10 cellular contexts compared by ENCODE assay signal in the genomic region with DNA sequence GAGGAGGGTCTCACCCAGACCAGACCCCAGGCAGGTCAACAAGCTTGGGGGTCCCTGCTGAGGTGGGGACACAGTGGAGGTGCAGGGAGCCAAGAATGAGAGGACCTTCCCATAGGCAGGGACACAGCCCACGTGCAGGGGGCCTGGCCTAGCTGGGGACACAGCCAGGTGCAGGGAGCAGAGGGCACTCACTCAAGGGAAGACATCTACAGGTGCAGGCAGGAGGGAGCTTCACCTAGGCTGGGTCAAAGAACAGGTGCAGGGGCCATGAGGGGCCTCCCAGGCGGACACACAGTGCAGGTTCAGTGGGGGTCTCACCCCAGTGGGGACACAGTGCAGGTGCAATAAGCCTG. TPM values are rescaled to one million over a fixed set of nuclear protein-coding genes. Genes with fewer than 3 reads are reported as not detected.
"Had no signal": no experiment of that assay in that cellular context is flagged by ENCODE, and none has a peak within 500 bp of the region (broad histone marks: within the 10 kb centered on the region; RNA-seq: fewer than 3 reads in every experiment).

No MANE protein-coding gene starts in this region.

RNA-seq across cellular contexts. Expression of gene AQP12A, which starts 0.6 kb away (rescaled TPM):
- total RNA-seq: activated CD8-positive, alpha-beta memory T cell treated with anti-CD3 and anti-CD28 coated beads, Interleukin-2, amount 10 ng/mL, durations not matched to agents 7 days and 5 days; activated T-helper 2 cell treated with anti-CD3 and anti-CD28 coated beads, Interferon-gamma antibody, Interleukin-2, Interleukin-4, amounts not matched to agents 10 μg/mL and 5 μg/mL and 100 μg/mL, durations not matched to agents 14 hours and 24 hours and 36 hours; cardiac muscle cell; IMR-90; K562; M059J; PC-3; Right ventricle myocardium superior; T-helper 1 cell treated with Interleukin-12 subunit alpha and Interleukin-12 subunit beta and Interleukin-4 antibody, amounts not matched to agents 30 ng/mL and 1 ng/mL, for 36 hours; T-helper 2 cell treated with Interferon-gamma antibody and Interleukin-4, amounts not matched to agents 100 ng/mL and 5 ng/mL, for 36 hours had no signal
- polyA plus RNA-seq: cardiac muscle cell, IMR-90, K562 had no signal

RNA-seq across cellular contexts. Expression of gene AQP12B, which starts 8.4 kb away (rescaled TPM):
- total RNA-seq: activated CD8-positive, alpha-beta memory T cell treated with anti-CD3 and anti-CD28 coated beads, Interleukin-2, amount 10 ng/mL, durations not matched to agents 7 days and 5 days; activated T-helper 2 cell treated with anti-CD3 and anti-CD28 coated beads, Interferon-gamma antibody, Interleukin-2, Interleukin-4, amounts not matched to agents 10 μg/mL and 5 μg/mL and 100 μg/mL, durations not matched to agents 14 hours and 24 hours and 36 hours; cardiac muscle cell; IMR-90; K562; M059J; PC-3; Right ventricle myocardium superior; T-helper 1 cell treated with Interleukin-12 subunit alpha and Interleukin-12 subunit beta and Interleukin-4 antibody, amounts not matched to agents 30 ng/mL and 1 ng/mL, for 36 hours; T-helper 2 cell treated with Interferon-gamma antibody and Interleukin-4, amounts not matched to agents 100 ng/mL and 5 ng/mL, for 36 hours had no signal
- polyA plus RNA-seq: cardiac muscle cell, IMR-90, K562 had no signal
